In the genomic region with DNA sequence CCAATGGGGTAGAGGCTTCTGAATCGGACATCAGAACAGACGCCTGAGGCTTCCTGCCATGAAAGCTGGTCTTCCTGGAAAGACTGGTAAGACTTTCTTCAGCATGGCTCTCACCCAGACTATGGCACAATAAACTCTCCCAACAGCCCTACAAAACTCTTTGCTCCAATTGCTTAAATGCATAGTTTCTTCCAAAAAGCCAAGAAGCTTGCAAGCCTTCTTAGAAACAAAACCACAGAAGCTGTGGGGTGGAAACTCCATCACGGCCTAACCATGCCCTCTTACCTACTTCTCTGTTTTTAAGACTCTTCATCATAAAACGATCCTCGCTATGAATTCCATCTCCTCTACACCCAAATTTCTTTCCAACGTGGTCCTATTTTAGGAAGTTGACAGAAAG, we compare ENCODE assay signal across 18 cellular contexts. TPM values are rescaled to one million over a fixed set of nuclear protein-coding genes. Genes with fewer than 3 reads are reported as not detected.
A peak's percentile ranks its signal among the peaks of the same experiment; 100 is the strongest.
DNase-seq lines count a peak whose midpoint lies in the region; ATAC-seq and TF ChIP-seq lines count a peak whose summit lies in the region.
"Had no signal": no experiment of that assay in that cellular context is flagged by ENCODE, and none has a peak within 500 bp of the region (broad histone marks: within the 10 kb centered on the region; RNA-seq: fewer than 3 reads in every experiment).

No MANE protein-coding gene starts in this region.

- no peaks in the 10 kb centered on the region for H3K9me3 Mint-ChIP-seq in Caco-2 (ENCODE audit: unreplicated experiment)
- H3K9me3 Mint-ChIP-seq in activated T-helper 1 cell treated with anti-CD3 and anti-CD28 coated beads, Interleukin-12 subunit alpha, Interleukin-12 subunit beta, Interleukin-2, Interleukin-4 antibody, amounts not matched to agents 30 ng/mL and 10 ng/mL and 1 ng/mL, durations not matched to agents 14 hours and 24 hours and 36 hours: no peaks in the 10 kb centered on the region
- H3K9me3 Mint-ChIP-seq: memory B cell, neural crest cell had no signal

- POLR2A ChIA-PET in Caco-2 (lab: Charles Lee): interaction anchor here (0.6 to 1.5 kb wide), 4 partner anchors 13 to 32 kb away, joined by 3 to 10 read pairs (median 5); no protein-coding TSS in a partner anchor

- H3K4me1 Mint-ChIP-seq in Caco-2 (ENCODE audit: low read depth, unreplicated experiment): peaks cover 68% of the 10 kb centered on the region
- H3K4me1 Mint-ChIP-seq in activated T-helper 1 cell treated with anti-CD3 and anti-CD28 coated beads, Interleukin-12 subunit alpha, Interleukin-12 subunit beta, Interleukin-2, Interleukin-4 antibody, amounts not matched to agents 30 ng/mL and 10 ng/mL and 1 ng/mL, durations not matched to agents 14 hours and 24 hours and 36 hours (ENCODE audit: low read depth): peaks cover 42% of the 10 kb centered on the region

- ATAC-seq in lower lobe of right lung: peak; percentile 7 to 44
- ATAC-seq: body of pancreas had no signal

- H3K27me3 Mint-ChIP-seq in Caco-2 (ENCODE audit: insufficient read depth, unreplicated experiment): no peaks in the 10 kb centered on the region
- H3K27me3 Mint-ChIP-seq in activated T-helper 1 cell treated with anti-CD3 and anti-CD28 coated beads, Interleukin-12 subunit alpha, Interleukin-12 subunit beta, Interleukin-2, Interleukin-4 antibody, amounts not matched to agents 30 ng/mL and 10 ng/mL and 1 ng/mL, durations not matched to agents 14 hours and 24 hours and 36 hours (ENCODE audit: insufficient read depth): peaks cover 3% of the 10 kb centered on the region

- intact Hi-C loops in Caco-2 (cut with micrococcal nuclease; ENCODE audit: unreplicated experiment) (no loop called here), lower lobe of right lung (cut with DNase I) (no loop called here)
- intact Hi-C loops in activated T-helper 1 cell treated with anti-CD3 and anti-CD28 coated beads, Interleukin-12 subunit alpha, Interleukin-12 subunit beta, Interleukin-2, Interleukin-4 antibody, amounts not matched to agents 30 ng/mL and 10 ng/mL and 1 ng/mL, durations not matched to agents 14 hours and 24 hours and 36 hours (cut with micrococcal nuclease): no loop called here

- H3K27me3 ChIP-seq in Caco-2 (replicated peaks; ENCODE audit: control insufficient read depth, insufficient read depth, low read length): no peaks in the 10 kb centered on the region
- H3K27me3 ChIP-seq in lower lobe of right lung (ENCODE audit: low read depth): no peaks in the 10 kb centered on the region
- H3K27me3 ChIP-seq: body of pancreas had no signal

- H3K4me3 ChIP-seq in AG10803 (ENCODE audit: low read length) (no peak overlapping the region), Caco-2 (ENCODE audit: low read depth, low read length) (no peak overlapping the region), lower lobe of right lung (no peak overlapping the region)
- H3K4me3 ChIP-seq: body of pancreas, PC-9, SK-N-MC, thoracic aorta had no signal

- H3K4me1 ChIP-seq in Caco-2: peaks cover 72% of the 10 kb centered on the region
- H3K4me1 ChIP-seq in lower lobe of right lung: no peaks in the 10 kb centered on the region

- H3K4me3 Mint-ChIP-seq in Caco-2 (ENCODE audit: unreplicated experiment): peak overlapping the region; percentile 38
- peak overlapping the region; percentile 63 for H3K4me3 Mint-ChIP-seq in activated T-helper 1 cell treated with anti-CD3 and anti-CD28 coated beads, Interleukin-12 subunit alpha, Interleukin-12 subunit beta, Interleukin-2, Interleukin-4 antibody, amounts not matched to agents 30 ng/mL and 10 ng/mL and 1 ng/mL, durations not matched to agents 14 hours and 24 hours and 36 hours
- H3K4me3 Mint-ChIP-seq: memory B cell, neural crest cell had no signal

- no peak overlapping the region for H3K27ac ChIP-seq in lower lobe of right lung
- H3K27ac ChIP-seq: PC-9, SK-N-MC, thoracic aorta had no signal

- H3K27ac Mint-ChIP-seq in Caco-2 (ENCODE audit: unreplicated experiment): peak overlapping the region; percentile 97
- H3K27ac Mint-ChIP-seq in activated T-helper 1 cell treated with anti-CD3 and anti-CD28 coated beads, Interleukin-12 subunit alpha, Interleukin-12 subunit beta, Interleukin-2, Interleukin-4 antibody, amounts not matched to agents 30 ng/mL and 10 ng/mL and 1 ng/mL, durations not matched to agents 14 hours and 24 hours and 36 hours: peak overlapping the region; percentile 90
- H3K27ac Mint-ChIP-seq: memory B cell had no signal

- CTCF ChIA-PET in Caco-2 (lab: Charles Lee): interaction anchor here (0.8 to 3.9 kb wide), 12 partner anchors 10 to 150 kb away, joined by 3 to 47 read pairs (median 6); no protein-coding TSS in a partner anchor

- TF ChIP-seq CTCF in AG10803 (conservative IDR thresholded peaks at IDR 0.05; ENCODE audit: low read length) (no peak), Caco-2 (IDR thresholded peaks at IDR 0.05; ENCODE audit: insufficient read depth in 1 of 2, low read depth in 1 of 2, low read length in 1 of 2, severe bottlenecking in 1 of 2, unreplicated experiment in 1 of 2) (no peak), lower lobe of right lung (IDR thresholded peaks at IDR 0.05) (no peak)

- no peaks in the 10 kb centered on the region for H3K36me3 ChIP-seq in Caco-2 (ENCODE audit: control insufficient read depth, insufficient read depth, low read length)
- H3K36me3 ChIP-seq in lower lobe of right lung: no peaks in the 10 kb centered on the region
- H3K36me3 ChIP-seq: thoracic aorta had no signal

- H3K9me3 ChIP-seq in Caco-2 (no peaks in the 10 kb centered on the region), lower lobe of right lung (no peaks in the 10 kb centered on the region)
- H3K9me3 ChIP-seq: body of pancreas, thoracic aorta had no signal

- H3K36me3 Mint-ChIP-seq in Caco-2 (ENCODE audit: insufficient read depth, unreplicated experiment): peaks cover 20% of the 10 kb centered on the region
- H3K36me3 Mint-ChIP-seq in activated T-helper 1 cell treated with anti-CD3 and anti-CD28 coated beads, Interleukin-12 subunit alpha, Interleukin-12 subunit beta, Interleukin-2, Interleukin-4 antibody, amounts not matched to agents 30 ng/mL and 10 ng/mL and 1 ng/mL, durations not matched to agents 14 hours and 24 hours and 36 hours (ENCODE audit: low read depth): peaks cover 2% of the 10 kb centered on the region

- BruUV-seq in Caco-2 (replicated peaks; lab: Mats Ljungman, UMichigan): no TSS peak

- DNase-seq in AG10803 (ENCODE audit: low read depth) (peak; percentile 48), Caco-2 (no peak), lower lobe of right lung (no peak), glomerular visceral epithelial cell (ENCODE audit: extremely low spot score) (no peak), DMS153 (lab: John Stamatoyannopoulos, UW) (no peak)
- no peak for DNase-seq in activated T-helper 1 cell treated with anti-CD3 and anti-CD28 coated beads, Interleukin-12 subunit alpha, Interleukin-12 subunit beta, Interleukin-2, Interleukin-4 antibody, amounts not matched to agents 30 ng/mL and 10 ng/mL and 1 ng/mL, durations not matched to agents 14 hours and 24 hours and 36 hours (ENCODE audit: low spot score)
- DNase-seq in stimulated activated CD4-positive, alpha-beta T cell treated with anti-CD3 and anti-CD28 coated beads, Interleukin-2, amount 100 ng/mL, for 24 hours: no peak
- DNase-seq: activated effector memory CD4-positive, alpha-beta T cell treated with anti-CD3 and anti-CD28 coated beads, Interleukin-2, amount 50 U/mL, for 16 hours; body of pancreas; dermis blood vessel endothelial cell; GOT3; head of caudate nucleus; NCI-H526; PC-9 had no signal

RNA-seq across cellular contexts. Expression of gene PAX8, which starts 48.2 kb away (rescaled TPM):
- 7.5 and 7.7 TPM in 2 replicates for total RNA-seq in Caco-2 (2022)
- total RNA-seq in activated T-helper 1 cell treated with anti-CD3 and anti-CD28 coated beads, Interleukin-12 subunit alpha, Interleukin-12 subunit beta, Interleukin-2, Interleukin-4 antibody, amounts not matched to agents 30 ng/mL and 10 ng/mL and 1 ng/mL, durations not matched to agents 14 hours and 24 hours and 36 hours: 0.70 and 1.6 TPM in 2 replicates
- 1.2 TPM for total RNA-seq in lower lobe of right lung

RNA-seq across cellular contexts. Expression of gene PSD4, which starts 56.8 kb away (rescaled TPM):
- total RNA-seq in Caco-2 (2022) (15.5 and 18.7 TPM in 2 replicates), lower lobe of right lung (43.2 TPM)
- 249 and 257 TPM in 2 replicates for total RNA-seq in activated T-helper 1 cell treated with anti-CD3 and anti-CD28 coated beads, Interleukin-12 subunit alpha, Interleukin-12 subunit beta, Interleukin-2, Interleukin-4 antibody, amounts not matched to agents 30 ng/mL and 10 ng/mL and 1 ng/mL, durations not matched to agents 14 hours and 24 hours and 36 hours
